ENCODE assay signal across 26 cellular contexts in the genomic region with DNA sequence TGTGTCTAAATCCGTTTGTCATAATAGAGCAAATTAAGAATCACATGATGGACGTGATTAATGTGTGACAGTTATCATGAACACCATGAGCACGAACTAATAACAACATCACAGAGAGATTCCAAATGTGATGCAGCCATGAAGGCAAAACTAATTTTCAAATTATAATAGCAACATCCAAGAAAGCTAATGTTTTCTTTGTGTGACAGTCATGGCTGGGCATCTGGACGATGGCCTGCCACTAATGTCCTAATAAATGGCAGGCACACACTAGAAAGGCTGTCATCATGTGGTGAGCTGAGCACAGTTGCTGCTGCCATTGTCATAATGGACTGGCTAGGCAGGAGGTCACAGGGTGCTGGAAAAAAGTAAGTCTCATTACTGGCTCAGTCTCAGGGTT.
DNase-seq lines count a peak whose midpoint lies in the region; ATAC-seq, FAIRE-seq and TF ChIP-seq lines count a peak whose summit lies in the region.
"Had no signal": no experiment of that assay in that cellular context is flagged by ENCODE, and none has a peak within 500 bp of the region (broad histone marks: within the 10 kb centered on the region; RNA-seq: fewer than 3 reads in every experiment).

No MANE protein-coding gene starts in this region.

- 71% methylated on average over 4 of the region's 4 CpGs for WGBS in A549 (ENCODE audit: missing lambda C conversion rate)

- DNase-seq in A549 (ENCODE audit: low read depth in 1 of 2, low spot score in 1 of 2) = no peak
- DNase-seq in nephron progenitor cell = no peak
- no peak for DNase-seq in midbrain (lab: John Stamatoyannopoulos, UW)
- no peak for DNase-seq in NK-92 treated with Interleukin-12 subunit alpha and Interleukin-12 subunit beta, amount 100 ng/mL, for 24 hours (lab: John Stamatoyannopoulos, UW)
- DNase-seq in chondrocyte (ENCODE audit: low spot score) = no peak
- DNase-seq: AML-193; CD4-positive, alpha-beta memory T cell; COR-L47; DMS53; GOT3; HCEC 1CT; IMR-90; KG1; NCI-H1048; NCI-H187; NCI-H2081 treated with DMSO at 0.1 percent for 48 hours; NCI-H2171; NCI-H446; NCI-H524 treated with DMSO at 0.1 percent for 48 hours; PC-9 had no signal

- no peak for TF ChIP-seq EP300 in A549 (IDR thresholded peaks at IDR 0.05)

- TF ChIP-seq CTCF in A549 (IDR thresholded peaks at IDR 0.05) (no peak), nephron progenitor cell (IDR thresholded peaks at IDR 0.05) (no peak), chondrocyte (IDR thresholded peaks at IDR 0.05) (no peak)

- H3K27me3 Mint-ChIP-seq in nephron progenitor cell (ENCODE audit: low read depth, poor library complexity) (no peaks in the 10 kb centered on the region), chondrocyte (ENCODE audit: low read depth) (no peaks in the 10 kb centered on the region)
- H3K27me3 Mint-ChIP-seq: CD4-positive, alpha-beta memory T cell had no signal

- H3K9me3 Mint-ChIP-seq in nephron progenitor cell (no peaks in the 10 kb centered on the region), chondrocyte (ENCODE audit: low read depth) (no peaks in the 10 kb centered on the region)
- H3K9me3 Mint-ChIP-seq: CD4-positive, alpha-beta memory T cell had no signal

- no peaks in the 10 kb centered on the region for H3K4me1 ChIP-seq in A549
- H3K4me1 ChIP-seq: SJSA1 had no signal

- peaks cover 35% of the 10 kb centered on the region for H3K4me1 Mint-ChIP-seq in nephron progenitor cell
- no peaks in the 10 kb centered on the region for H3K4me1 Mint-ChIP-seq in chondrocyte (ENCODE audit: low read depth)

- peak; percentile 18 for FAIRE-seq in A549 (lab: Jason Lieb, UNC)
- FAIRE-seq: A204.1 had no signal

- TF ChIP-seq POLR2A in A549 (IDR thresholded peaks at IDR 0.05; ENCODE audit: low read length) = no peak

- no peaks in the 10 kb centered on the region for H3K36me3 ChIP-seq in KOPT-K1 (ENCODE audit: insufficient read depth, low read length)

- CTCF ChIA-PET in A549 (lab: Yijun Ruan, JAX) = interaction anchor here (0.7 kb wide), 1 partner anchor 21 kb away, joined by 3 read pairs; no protein-coding TSS in a partner anchor

- ATAC-seq in A549 (no peak), SK-N-SH treated with all-trans-retinoic acid at 6 μM for 48 hours (no peak; the same call in 2 of the 3 replicates), HG03139 (IDR thresholded peaks at IDR 0.05; ENCODE audit: unreplicated experiment) (no peak)
- ATAC-seq: Right ventricle myocardium inferior had no signal

- no peaks in the 10 kb centered on the region for H3K36me3 Mint-ChIP-seq in nephron progenitor cell (ENCODE audit: low read depth)
- H3K36me3 Mint-ChIP-seq in chondrocyte (ENCODE audit: low read depth) = no peaks in the 10 kb centered on the region

- H3K4me3 Mint-ChIP-seq in nephron progenitor cell = no peak overlapping the region
- H3K4me3 Mint-ChIP-seq in chondrocyte (ENCODE audit: unreplicated experiment) = no peak overlapping the region
- H3K4me3 Mint-ChIP-seq: CD4-positive, alpha-beta memory T cell had no signal

- H3K27ac ChIP-seq in A549 (no peak overlapping the region), KOPT-K1 (ENCODE audit: low read depth, low read length, poor library complexity, severe bottlenecking) (peak overlapping the region; percentile 94)
- H3K27ac ChIP-seq: PC-9, SJSA1 had no signal

- peak overlapping the region; percentile 34 for H3K27ac Mint-ChIP-seq in nephron progenitor cell
- no peak overlapping the region for H3K27ac Mint-ChIP-seq in chondrocyte (ENCODE audit: unreplicated experiment)

- H3K4me3 ChIP-seq in A549 = no peak overlapping the region
- H3K4me3 ChIP-seq: PC-9, SJSA1 had no signal

- POLR2A ChIA-PET in A549 (lab: Yijun Ruan, JAX) = no interaction called here

- no peak for TF ChIP-seq RAD21 in A549 (conservative IDR thresholded peaks at IDR 0.05 in 1 of 2, IDR thresholded peaks at IDR 0.05 in 1 of 2)

- H3K4me2 ChIP-seq in A549 = no peak overlapping the region
- H3K4me2 ChIP-seq: PC-9 had no signal

- no peaks in the 10 kb centered on the region for H3K9me3 ChIP-seq in A549
- no peaks in the 10 kb centered on the region for H3K9me3 ChIP-seq in KOPT-K1 (ENCODE audit: insufficient read depth, low read length, poor library complexity, severe bottlenecking)
- H3K9me3 ChIP-seq: SJSA1 had no signal

TF ChIP-seq in A549, 52 proteins besides CTCF, POLR2A, EP300 and RAD21 (continues in another document):
- TF ChIP-seq, protein P1, sequence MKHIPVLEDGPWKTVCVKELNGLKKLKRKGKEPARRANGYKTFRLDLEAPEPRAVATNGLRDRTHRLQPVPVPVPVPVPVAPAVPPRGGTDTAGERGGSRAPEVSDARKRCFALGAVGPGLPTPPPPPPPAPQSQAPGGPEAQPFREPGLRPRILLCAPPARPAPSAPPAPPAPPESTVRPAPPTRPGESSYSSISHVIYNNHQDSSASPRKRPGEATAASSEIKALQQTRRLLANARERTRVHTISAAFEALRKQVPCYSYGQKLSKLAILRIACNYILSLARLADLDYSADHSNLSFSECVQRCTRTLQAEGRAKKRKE (CRISPR knock-in tag; IDR thresholded peaks at IDR 0.05; ENCODE audit: low read depth) = no peak
- TF ChIP-seq HDAC2 (IDR thresholded peaks at IDR 0.05) = no peak
- TF ChIP-seq, protein P2, sequence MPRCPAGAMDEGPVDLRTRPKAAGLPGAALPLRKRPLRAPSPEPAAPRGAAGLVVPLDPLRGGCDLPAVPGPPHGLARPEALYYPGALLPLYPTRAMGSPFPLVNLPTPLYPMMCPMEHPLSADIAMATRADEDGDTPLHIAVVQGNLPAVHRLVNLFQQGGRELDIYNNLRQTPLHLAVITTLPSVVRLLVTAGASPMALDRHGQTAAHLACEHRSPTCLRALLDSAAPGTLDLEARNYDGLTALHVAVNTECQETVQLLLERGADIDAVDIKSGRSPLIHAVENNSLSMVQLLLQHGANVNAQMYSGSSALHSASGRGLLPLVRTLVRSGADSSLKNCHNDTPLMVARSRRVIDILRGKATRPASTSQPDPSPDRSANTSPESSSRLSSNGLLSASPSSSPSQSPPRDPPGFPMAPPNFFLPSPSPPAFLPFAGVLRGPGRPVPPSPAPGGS (IDR thresholded peaks at IDR 0.05) = no peak
- no peak for TF ChIP-seq HOXB5 (CRISPR knock-in tag; IDR thresholded peaks at IDR 0.05)
- TF ChIP-seq, protein P3, sequence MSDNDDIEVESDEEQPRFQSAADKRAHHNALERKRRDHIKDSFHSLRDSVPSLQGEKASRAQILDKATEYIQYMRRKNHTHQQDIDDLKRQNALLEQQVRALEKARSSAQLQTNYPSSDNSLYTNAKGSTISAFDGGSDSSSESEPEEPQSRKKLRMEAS (IDR thresholded peaks at IDR 0.05) = no peak
- TF ChIP-seq TFCP2L1 (CRISPR knock-in tag; IDR thresholded peaks at IDR 0.05) = no peak

TF ChIP-seq in SK-N-SH treated with all-trans-retinoic acid at 6 μM for 48 hours, 23 proteins besides CTCF, POLR2A, EP300 and RAD21 (continues in another document):
- no peak for TF ChIP-seq ZC3H10 (CRISPR knock-in tag; IDR thresholded peaks at IDR 0.05)
- TF ChIP-seq ISL1 (CRISPR knock-in tag; IDR thresholded peaks at IDR 0.05) = no peak
- TF ChIP-seq, protein P4, sequence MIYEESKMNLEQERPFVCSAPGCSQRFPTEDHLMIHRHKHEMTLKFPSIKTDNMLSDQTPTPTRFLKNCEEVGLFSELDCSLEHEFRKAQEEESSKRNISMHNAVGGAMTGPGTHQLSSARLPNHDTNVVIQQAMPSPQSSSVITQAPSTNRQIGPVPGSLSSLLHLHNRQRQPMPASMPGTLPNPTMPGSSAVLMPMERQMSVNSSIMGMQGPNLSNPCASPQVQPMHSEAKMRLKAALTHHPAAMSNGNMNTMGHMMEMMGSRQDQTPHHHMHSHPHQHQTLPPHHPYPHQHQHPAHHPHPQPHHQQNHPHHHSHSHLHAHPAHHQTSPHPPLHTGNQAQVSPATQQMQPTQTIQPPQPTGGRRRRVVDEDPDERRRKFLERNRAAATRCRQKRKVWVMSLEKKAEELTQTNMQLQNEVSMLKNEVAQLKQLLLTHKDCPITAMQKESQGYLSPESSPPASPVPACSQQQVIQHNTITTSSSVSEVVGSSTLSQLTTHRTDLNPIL (CRISPR knock-in tag; IDR thresholded peaks at IDR 0.05; ENCODE audit: low read depth) = no peak
- no peak for TF ChIP-seq ESRRG (CRISPR knock-in tag; IDR thresholded peaks at IDR 0.05)
- no peak for TF ChIP-seq ZFP3 (CRISPR knock-in tag; IDR thresholded peaks at IDR 0.05)
- no peak for TF ChIP-seq ZNF70 (CRISPR knock-in tag; IDR thresholded peaks at IDR 0.05)
- TF ChIP-seq TCF4 (CRISPR knock-in tag; IDR thresholded peaks at IDR 0.05; ENCODE audit: borderline replicate concordance) = peak; percentile 44; the same call in 1 of the 2 replicates
- TF ChIP-seq, protein P5, sequence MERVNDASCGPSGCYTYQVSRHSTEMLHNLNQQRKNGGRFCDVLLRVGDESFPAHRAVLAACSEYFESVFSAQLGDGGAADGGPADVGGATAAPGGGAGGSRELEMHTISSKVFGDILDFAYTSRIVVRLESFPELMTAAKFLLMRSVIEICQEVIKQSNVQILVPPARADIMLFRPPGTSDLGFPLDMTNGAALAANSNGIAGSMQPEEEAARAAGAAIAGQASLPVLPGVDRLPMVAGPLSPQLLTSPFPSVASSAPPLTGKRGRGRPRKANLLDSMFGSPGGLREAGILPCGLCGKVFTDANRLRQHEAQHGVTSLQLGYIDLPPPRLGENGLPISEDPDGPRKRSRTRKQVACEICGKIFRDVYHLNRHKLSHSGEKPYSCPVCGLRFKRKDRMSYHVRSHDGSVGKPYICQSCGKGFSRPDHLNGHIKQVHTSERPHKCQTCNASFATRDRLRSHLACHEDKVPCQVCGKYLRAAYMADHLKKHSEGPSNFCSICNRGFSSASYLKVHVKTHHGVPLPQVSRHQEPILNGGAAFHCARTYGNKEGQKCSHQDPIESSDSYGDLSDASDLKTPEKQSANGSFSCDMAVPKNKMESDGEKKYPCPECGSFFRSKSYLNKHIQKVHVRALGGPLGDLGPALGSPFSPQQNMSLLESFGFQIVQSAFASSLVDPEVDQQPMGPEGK (CRISPR knock-in tag; IDR thresholded peaks at IDR 0.05; ENCODE audit: borderline replicate concordance) = no peak
